8 cellular contexts compared by ENCODE assay signal in genomic region chr11:110093407-110094297, GRCh38. TPM values are rescaled to one million over a fixed set of nuclear protein-coding genes. Genes with fewer than 3 reads are reported as not detected.
DNase-seq lines count a peak whose midpoint lies in the region; ATAC-seq and TF ChIP-seq lines count a peak whose summit lies in the region.

No MANE protein-coding gene starts in this region.

- WGBS in endodermal cell (ENCODE audit: insufficient coverage in 1 of 2, insufficient read length in 1 of 2), 2 experiments: 0 to 1% methylated on average over 27 to 80 of the region's 80 CpGs
- 2% methylated on average over 45 of the region's 80 CpGs for WGBS in suprapubic skin

- ATAC-seq in GM21717 (IDR thresholded peaks at IDR 0.05; ENCODE audit: unreplicated experiment) (peak; percentile 20), memory B cell (ENCODE audit: low read depth) (peak; percentile 18)

- H3K9me3 Mint-ChIP-seq in endodermal cell: no peaks in the 10 kb centered on the region
- H3K9me3 Mint-ChIP-seq in memory B cell: no peaks in the 10 kb centered on the region

- H3K36me3 ChIP-seq in endodermal cell (ENCODE audit: control insufficient read depth, insufficient read depth, low read length) (no peaks in the 10 kb centered on the region), suprapubic skin (no peaks in the 10 kb centered on the region)

- H3K4me3 Mint-ChIP-seq in endodermal cell (peak overlapping the region; percentile 83), memory B cell (peak overlapping the region; percentile 80)

- no peaks in the 10 kb centered on the region for H3K4me1 ChIP-seq in endodermal cell (ENCODE audit: control insufficient read depth, insufficient read depth, low read length)
- H3K4me1 ChIP-seq in suprapubic skin: peaks cover 44% of the 10 kb centered on the region

- H3K9me3 ChIP-seq in endodermal cell (ENCODE audit: control insufficient read depth, low read length): no peaks in the 10 kb centered on the region
- no peaks in the 10 kb centered on the region for H3K9me3 ChIP-seq in suprapubic skin

- H3K27me3 ChIP-seq in endodermal cell (ENCODE audit: control insufficient read depth, insufficient read depth, low read length, poor library complexity, severe bottlenecking): peaks cover 30% of the 10 kb centered on the region
- H3K27me3 ChIP-seq in suprapubic skin: no peaks in the 10 kb centered on the region

- H3K36me3 Mint-ChIP-seq in endodermal cell (ENCODE audit: low read depth): no peaks in the 10 kb centered on the region
- no peaks in the 10 kb centered on the region for H3K36me3 Mint-ChIP-seq in memory B cell

- peak overlapping the region; percentile 91 for H3K4me3 ChIP-seq in endodermal cell (ENCODE audit: low read length)
- H3K4me3 ChIP-seq in suprapubic skin: peak overlapping the region; percentile 90

- DNase-seq in NCI-H2081 (lab: John Stamatoyannopoulos, UW) (peak; percentile 62 to 72), NCI-H2081 treated with DMSO at 0.1 percent for 48 hours (lab: John Stamatoyannopoulos, UW) (no peak), KG1 (lab: John Stamatoyannopoulos, UW) (peak; percentile 80), T1000 (lab: John Stamatoyannopoulos, UW) (peak; percentile 30), endodermal cell (peak; percentile 82), memory B cell (ENCODE audit: low spot score in 2 of 2) (peak; percentile 15 to 32), suprapubic skin (ENCODE audit: low spot score in 2 of 2) (peak; percentile 80 to 82)

- peak overlapping the region; percentile 79 for H3K27ac ChIP-seq in endodermal cell (ENCODE audit: low read depth, low read length)
- peak overlapping the region; percentile 96 for H3K27ac ChIP-seq in suprapubic skin

- TF ChIP-seq POLR2A in suprapubic skin (IDR thresholded peaks at IDR 0.05): no peak

- no peak for TF ChIP-seq EP300 in suprapubic skin (IDR thresholded peaks at IDR 0.05)

- no peak for TF ChIP-seq CTCF in endodermal cell (conservative IDR thresholded peaks at IDR 0.05)
- no peak for TF ChIP-seq CTCF in suprapubic skin (IDR thresholded peaks at IDR 0.05)

- peak overlapping the region; percentile 54 for H3K9ac ChIP-seq in endodermal cell (ENCODE audit: extremely low read depth, low read length, poor library complexity, severe bottlenecking)

- H3K27ac Mint-ChIP-seq in endodermal cell: peak overlapping the region; percentile 67
- H3K27ac Mint-ChIP-seq in memory B cell: no peak overlapping the region

- H3K4me1 Mint-ChIP-seq in endodermal cell (peaks cover 7% of the 10 kb centered on the region), memory B cell (peaks cover 8% of the 10 kb centered on the region)

- H3K27me3 Mint-ChIP-seq in endodermal cell (ENCODE audit: insufficient read depth): peaks cover 17% of the 10 kb centered on the region
- peaks cover 17% of the 10 kb centered on the region for H3K27me3 Mint-ChIP-seq in memory B cell

RNA-seq across cellular contexts. Expression of gene ZC3H12C, which starts 0.5 kb away (rescaled TPM):
- total RNA-seq in endodermal cell (1 to 10 TPM; 4.1 to 5.6 TPM), suprapubic skin (10 to 100 TPM; 15.0 to 22.7 (median 20.8) TPM)
- 21.0 TPM for polyA plus RNA-seq in endodermal cell (2013, experiment 1 of 2)
- 20.0 TPM for polyA plus RNA-seq in endodermal cell (2013, experiment 2 of 2)
